ENCODE assay signal across 8 cellular contexts in genomic region chr5:103119765-103120606, GRCh38. TPM values are rescaled to one million over a fixed set of nuclear protein-coding genes. Genes with fewer than 3 reads are reported as not detected.
DNase-seq lines count a peak whose midpoint lies in the region; ATAC-seq, FAIRE-seq and TF ChIP-seq lines count a peak whose summit lies in the region.

TSS of gene GIN1 (minus strand) at chr5:103120138. CDS start at chr5:103108707, 11,431 bp downstream.
TSS of gene PPIP5K2 (plus strand) at chr5:103120301. CDS start at chr5:103129590, 9,289 bp downstream.

- WGBS in heart right ventricle, 2 donors = 0% methylated on average over 46 of the region's 46 CpGs

- FAIRE-seq in GM12892 (lab: Jason Lieb, UNC) = peak; percentile 99

- no peaks in the 10 kb centered on the region for H3K9me3 ChIP-seq in heart right ventricle
- no peaks in the 10 kb centered on the region for H3K9me3 ChIP-seq in upper lobe of right lung

- H3K4me1 ChIP-seq in heart right ventricle (peaks cover 0 to 42% (median 34%) of the 10 kb centered on the region in 9 donors), upper lobe of right lung (peaks cover 18% of the 10 kb centered on the region)

- peak; percentile 87 for TF ChIP-seq POLR2A in GM12892 (IDR thresholded peaks at IDR 0.05; ENCODE audit: low read depth, low read length)

- H3K36me3 ChIP-seq in heart right ventricle (no peaks in the 10 kb centered on the region), upper lobe of right lung (no peaks in the 10 kb centered on the region)

- H3K4me3 ChIP-seq in heart right ventricle (peak within 1 kb of the TSS; percentile 64 to 95 (median 78)), upper lobe of right lung (peak within 1 kb of the TSS; percentile 84)

- H3K27me3 ChIP-seq in heart right ventricle (no peaks in the 10 kb centered on the region), upper lobe of right lung (no peaks in the 10 kb centered on the region)

- H3K27ac ChIP-seq in heart right ventricle = peak within 1 kb of the TSS; percentile 88 to 97 (median 90)
- peak within 1 kb of the TSS; percentile 96 for H3K27ac ChIP-seq in upper lobe of right lung

- DNase-seq in GM12892 (ENCODE audit: insufficient read length) = peak; percentile 33
- DNase-seq in NCI-H146 (lab: John Stamatoyannopoulos, UW) = peak; percentile 95
- DNase-seq in T-helper 1 cell = peak; percentile 86 to 98 (median 92)
- DNase-seq in amniotic epithelial cell (ENCODE audit: low read depth) = peak; percentile 99
- DNase-seq in heart right ventricle = peak; percentile 93 to 97
- peak; percentile 92 to 99 (median 97) for DNase-seq in posterior cingulate gyrus
- DNase-seq in upper lobe of right lung = peak; percentile 97

- TF ChIP-seq CTCF in heart right ventricle (IDR thresholded peaks at IDR 0.05) = peak in 3 of 9 donors; percentile 4 to 17 (median 7)
- TF ChIP-seq CTCF in upper lobe of right lung (IDR thresholded peaks at IDR 0.05) = no peak

- intact Hi-C loops in heart right ventricle (cut with DNase I) = loop anchor here in 2 of 10 donors (10.0 kb wide), 2 partner anchors 345 to 355 kb away; no protein-coding TSS in a partner anchor
- intact Hi-C loops in posterior cingulate gyrus (cut with DNase I) = loop anchor here (10.0 kb wide), 1 partner anchor 135 kb away; the partner anchor contains the start of gene MACIR
- intact Hi-C loops in upper lobe of right lung (cut with DNase I) = no loop called here

- peak; percentile 91 for ATAC-seq in HG02852 (IDR thresholded peaks at IDR 0.05; ENCODE audit: unreplicated experiment)
- peak; percentile 98 to 100 (median 99) for ATAC-seq in heart right ventricle
- ATAC-seq in upper lobe of right lung = peak; percentile 99

RNA-seq across cellular contexts. Expression of gene GIN1, which starts in this region (rescaled TPM):
- polyA plus RNA-seq in GM12892 (2012; ENCODE audit: missing spikeins) = 3.2 TPM
- 10 to 100 TPM; 12.0 to 19.7 (median 13.7) TPM for total RNA-seq in heart right ventricle
- polyA plus RNA-seq in heart right ventricle = 1 to 10 TPM; 5.6 to 7.1 TPM
- total RNA-seq in upper lobe of right lung = 6.7 TPM

RNA-seq across cellular contexts. Expression of gene PPIP5K2, which starts in this region (rescaled TPM):
- polyA plus RNA-seq in GM12892 (2012; ENCODE audit: missing spikeins) = 40.7 TPM
- 10 to 100 TPM; 30.8 to 72.9 (median 35.6) TPM for total RNA-seq in heart right ventricle
- 10 to 100 TPM; 17.1 to 44.0 TPM for polyA plus RNA-seq in heart right ventricle
- 53.3 TPM for total RNA-seq in upper lobe of right lung

Comparison
In these comparisons a context has a peak if more than half of its experiments do, and no peak if none do; other contexts are left out.
1. Peak in every context shown above with its lines: DNase-seq, ATAC-seq, H3K4me3 ChIP-seq and H3K27ac ChIP-seq.
2. DNase-seq: peak in every context shown above with its lines; median percentile 99 in amniotic epithelial cell; 97 in posterior cingulate gyrus; 97 in upper lobe of right lung; 95 in NCI-H146; 95 in heart right ventricle; 92 in T-helper 1 cell; 33 in GM12892.